In the genomic region with DNA sequence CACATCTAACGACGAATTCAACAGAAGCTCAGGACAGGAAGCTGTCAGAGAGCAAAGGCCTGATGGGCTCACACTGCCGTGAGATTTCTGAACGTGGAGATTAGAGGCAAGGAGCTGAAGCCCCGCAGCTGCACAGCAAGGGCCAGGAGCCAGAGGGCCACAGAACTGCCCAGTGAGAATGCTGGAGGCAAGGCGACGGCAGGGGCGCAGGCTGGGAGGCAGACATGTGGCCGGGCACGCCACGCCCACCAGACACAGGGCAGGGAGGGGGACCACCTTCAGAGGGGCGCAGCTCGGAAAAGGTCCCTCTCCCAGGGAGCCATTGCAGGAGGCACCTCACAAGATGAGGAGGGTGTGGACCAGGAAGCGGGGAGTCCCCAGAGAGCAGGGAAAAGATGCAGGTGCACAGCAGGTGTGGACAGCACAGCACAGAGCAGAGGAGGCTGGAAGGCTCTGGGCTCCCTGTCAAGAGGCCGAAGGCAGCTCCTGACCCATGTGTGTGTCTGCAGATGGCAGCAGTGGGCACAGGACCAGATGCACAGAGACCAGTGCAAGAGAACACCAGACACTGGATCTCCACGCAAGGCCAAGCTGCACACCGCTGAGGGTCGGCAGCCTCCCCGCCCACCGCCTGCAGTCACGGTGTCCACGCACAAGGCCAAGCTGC, we compare ENCODE assay signal across 17 cellular contexts.
"Had no signal": no experiment of that assay in that cellular context is flagged by ENCODE, and none has a peak within 500 bp of the region (broad histone marks: within the 10 kb centered on the region; RNA-seq: fewer than 3 reads in every experiment).

No MANE protein-coding gene starts in this region.

- H3K27ac ChIP-seq: breast epithelium, gastroesophageal sphincter, ovary, suprapubic skin had no signal

- H3K27me3 ChIP-seq: breast epithelium, gastroesophageal sphincter, ovary, suprapubic skin had no signal

- H3K27ac Mint-ChIP-seq: activated naive CD8-positive, alpha-beta T cell treated with anti-CD3 and anti-CD28 coated beads, Interleukin-2, amount 50 U/mL, for 24 hours; mesothelial cell of epicardium; type B pancreatic cell had no signal

- H3K9me3 ChIP-seq: breast epithelium, gastroesophageal sphincter, ovary, suprapubic skin had no signal

- DNase-seq: activated naive CD4-positive, alpha-beta T cell; activated naive CD8-positive, alpha-beta T cell treated with anti-CD3 and anti-CD28 coated beads, Interleukin-2, amount 50 U/mL, for 24 hours; activated T-cell treated with anti-CD3 and anti-CD28 coated beads for 4 hours; aorta; erythroblast; left colon; ovary; retina; stimulated activated naive B cell treated with anti-CD40 and anti-IgM and Interleukin-4, amounts not matched to agents 10 μg/mL and 1 μg/mL and 100 μg/mL, for 72 hours had no signal

- ATAC-seq: activated CD4-positive, CD25-positive, alpha-beta regulatory T cell treated with anti-CD3 and anti-CD28 coated beads, Interleukin-2, amount 50 U/mL, for 24 hours; activated naive CD8-positive, alpha-beta T cell treated with anti-CD3 and anti-CD28 coated beads, Interleukin-2, amount 50 U/mL, for 24 hours; gastroesophageal sphincter; left colon; stimulated activated naive B cell treated with anti-CD40 and anti-IgM and Interleukin-4, amounts not matched to agents 10 μg/mL and 1 μg/mL and 100 μg/mL, for 72 hours had no signal

- H3K36me3 Mint-ChIP-seq: type B pancreatic cell had no signal

- H3K4me1 Mint-ChIP-seq: activated naive CD8-positive, alpha-beta T cell treated with anti-CD3 and anti-CD28 coated beads, Interleukin-2, amount 50 U/mL, for 24 hours had no signal

- H3K9me3 Mint-ChIP-seq: activated naive CD8-positive, alpha-beta T cell treated with anti-CD3 and anti-CD28 coated beads, Interleukin-2, amount 50 U/mL, for 24 hours; mesothelial cell of epicardium; neural crest cell; stimulated activated naive B cell treated with anti-CD40 and anti-IgM and Interleukin-4, amounts not matched to agents 10 μg/mL and 1 μg/mL and 100 μg/mL, for 72 hours; type B pancreatic cell had no signal

- H3K4me1 ChIP-seq: breast epithelium had no signal

- H3K4me3 Mint-ChIP-seq: activated naive CD8-positive, alpha-beta T cell treated with anti-CD3 and anti-CD28 coated beads, Interleukin-2, amount 50 U/mL, for 24 hours; mesothelial cell of epicardium; neural crest cell; stimulated activated naive B cell treated with anti-CD40 and anti-IgM and Interleukin-4, amounts not matched to agents 10 μg/mL and 1 μg/mL and 100 μg/mL, for 72 hours; type B pancreatic cell had no signal

- H3K4me3 ChIP-seq: breast epithelium, gastroesophageal sphincter, lung, ovary, suprapubic skin had no signal

- H3K36me3 ChIP-seq: breast epithelium, ovary had no signal

- H3K27me3 Mint-ChIP-seq: activated naive CD8-positive, alpha-beta T cell treated with anti-CD3 and anti-CD28 coated beads, Interleukin-2, amount 50 U/mL, for 24 hours; stimulated activated naive B cell treated with anti-CD40 and anti-IgM and Interleukin-4, amounts not matched to agents 10 μg/mL and 1 μg/mL and 100 μg/mL, for 72 hours; type B pancreatic cell had no signal
